Comparison of ENCODE assay signal across 3 cellular contexts in the genomic region with DNA sequence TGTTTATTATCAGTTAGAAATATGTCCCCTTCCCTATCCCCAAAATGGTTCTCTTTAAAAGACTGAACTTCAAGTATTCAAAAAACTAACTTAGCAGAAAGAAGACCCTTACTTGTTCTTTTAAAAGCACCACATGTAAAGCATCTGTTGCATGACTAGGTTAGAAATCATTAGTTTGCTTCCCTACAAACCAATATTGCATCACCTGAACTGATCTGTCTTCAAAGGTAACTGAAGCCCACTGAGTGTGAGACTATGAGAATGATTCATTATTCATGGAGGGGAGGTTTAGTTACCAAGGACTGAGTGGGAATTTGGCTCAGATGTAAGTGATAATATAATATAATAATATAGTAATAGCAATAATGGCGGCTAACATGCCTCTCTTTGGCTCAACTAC.
TF ChIP-seq lines count a peak whose summit lies in the region.

No MANE protein-coding gene starts in this region.

TF ChIP-seq in IMR-90, 13 proteins besides CTCF, POLR2A, EP300 and RAD21:
- peak; percentile 31; the same call in 1 of the 2 replicates for TF ChIP-seq CEBPB (IDR thresholded peaks at IDR 0.05; ENCODE audit: low read depth, low read length)
- no peak for TF ChIP-seq RCOR1 (IDR thresholded peaks at IDR 0.05; ENCODE audit: insufficient replicate concordance, low read length)
- TF ChIP-seq SMC3 (IDR thresholded peaks at IDR 0.05; ENCODE audit: low read depth, low read length) = no peak

TF ChIP-seq in GM12878, 131 proteins besides CTCF, POLR2A, EP300 and RAD21:
- TF ChIP-seq, protein P1, sequence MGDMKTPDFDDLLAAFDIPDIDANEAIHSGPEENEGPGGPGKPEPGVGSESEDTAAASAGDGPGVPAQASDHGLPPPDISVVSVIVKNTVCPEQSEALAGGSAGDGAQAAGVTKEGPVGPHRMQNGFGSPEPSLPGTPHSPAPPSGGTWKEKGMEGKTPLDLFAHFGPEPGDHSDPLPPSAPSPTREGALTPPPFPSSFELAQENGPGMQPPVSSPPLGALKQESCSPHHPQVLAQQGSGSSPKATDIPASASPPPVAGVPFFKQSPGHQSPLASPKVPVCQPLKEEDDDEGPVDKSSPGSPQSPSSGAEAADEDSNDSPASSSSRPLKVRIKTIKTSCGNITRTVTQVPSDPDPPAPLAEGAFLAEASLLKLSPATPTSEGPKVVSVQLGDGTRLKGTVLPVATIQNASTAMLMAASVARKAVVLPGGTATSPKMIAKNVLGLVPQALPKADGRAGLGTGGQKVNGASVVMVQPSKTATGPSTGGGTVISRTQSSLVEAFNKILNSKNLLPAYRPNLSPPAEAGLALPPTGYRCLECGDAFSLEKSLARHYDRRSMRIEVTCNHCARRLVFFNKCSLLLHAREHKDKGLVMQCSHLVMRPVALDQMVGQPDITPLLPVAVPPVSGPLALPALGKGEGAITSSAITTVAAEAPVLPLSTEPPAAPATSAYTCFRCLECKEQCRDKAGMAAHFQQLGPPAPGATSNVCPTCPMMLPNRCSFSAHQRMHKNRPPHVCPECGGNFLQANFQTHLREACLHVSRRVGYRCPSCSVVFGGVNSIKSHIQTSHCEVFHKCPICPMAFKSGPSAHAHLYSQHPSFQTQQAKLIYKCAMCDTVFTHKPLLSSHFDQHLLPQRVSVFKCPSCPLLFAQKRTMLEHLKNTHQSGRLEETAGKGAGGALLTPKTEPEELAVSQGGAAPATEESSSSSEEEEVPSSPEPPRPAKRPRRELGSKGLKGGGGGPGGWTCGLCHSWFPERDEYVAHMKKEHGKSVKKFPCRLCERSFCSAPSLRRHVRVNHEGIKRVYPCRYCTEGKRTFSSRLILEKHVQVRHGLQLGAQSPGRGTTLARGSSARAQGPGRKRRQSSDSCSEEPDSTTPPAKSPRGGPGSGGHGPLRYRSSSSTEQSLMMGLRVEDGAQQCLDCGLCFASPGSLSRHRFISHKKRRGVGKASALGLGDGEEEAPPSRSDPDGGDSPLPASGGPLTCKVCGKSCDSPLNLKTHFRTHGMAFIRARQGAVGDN (IDR thresholded peaks at IDR 0.05) = no peak
- TF ChIP-seq BRCA1 (IDR thresholded peaks at IDR 0.05; ENCODE audit: low read depth, low read length) (no peak), IKZF2 (IDR thresholded peaks at IDR 0.05) (no peak), PAX8 (IDR thresholded peaks at IDR 0.05) (no peak), BMI1 (IDR thresholded peaks at IDR 0.05; ENCODE audit: borderline replicate concordance) (no peak), TCF7 (IDR thresholded peaks at IDR 0.05; ENCODE audit: borderline replicate concordance) (no peak), JUND (IDR thresholded peaks at IDR 0.05; ENCODE audit: low read depth, low read length) (no peak)
- TF ChIP-seq, protein P2, sequence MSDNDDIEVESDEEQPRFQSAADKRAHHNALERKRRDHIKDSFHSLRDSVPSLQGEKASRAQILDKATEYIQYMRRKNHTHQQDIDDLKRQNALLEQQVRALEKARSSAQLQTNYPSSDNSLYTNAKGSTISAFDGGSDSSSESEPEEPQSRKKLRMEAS (IDR thresholded peaks at IDR 0.05; ENCODE audit: low read depth, low read length) = no peak
- TF ChIP-seq, protein P3, sequence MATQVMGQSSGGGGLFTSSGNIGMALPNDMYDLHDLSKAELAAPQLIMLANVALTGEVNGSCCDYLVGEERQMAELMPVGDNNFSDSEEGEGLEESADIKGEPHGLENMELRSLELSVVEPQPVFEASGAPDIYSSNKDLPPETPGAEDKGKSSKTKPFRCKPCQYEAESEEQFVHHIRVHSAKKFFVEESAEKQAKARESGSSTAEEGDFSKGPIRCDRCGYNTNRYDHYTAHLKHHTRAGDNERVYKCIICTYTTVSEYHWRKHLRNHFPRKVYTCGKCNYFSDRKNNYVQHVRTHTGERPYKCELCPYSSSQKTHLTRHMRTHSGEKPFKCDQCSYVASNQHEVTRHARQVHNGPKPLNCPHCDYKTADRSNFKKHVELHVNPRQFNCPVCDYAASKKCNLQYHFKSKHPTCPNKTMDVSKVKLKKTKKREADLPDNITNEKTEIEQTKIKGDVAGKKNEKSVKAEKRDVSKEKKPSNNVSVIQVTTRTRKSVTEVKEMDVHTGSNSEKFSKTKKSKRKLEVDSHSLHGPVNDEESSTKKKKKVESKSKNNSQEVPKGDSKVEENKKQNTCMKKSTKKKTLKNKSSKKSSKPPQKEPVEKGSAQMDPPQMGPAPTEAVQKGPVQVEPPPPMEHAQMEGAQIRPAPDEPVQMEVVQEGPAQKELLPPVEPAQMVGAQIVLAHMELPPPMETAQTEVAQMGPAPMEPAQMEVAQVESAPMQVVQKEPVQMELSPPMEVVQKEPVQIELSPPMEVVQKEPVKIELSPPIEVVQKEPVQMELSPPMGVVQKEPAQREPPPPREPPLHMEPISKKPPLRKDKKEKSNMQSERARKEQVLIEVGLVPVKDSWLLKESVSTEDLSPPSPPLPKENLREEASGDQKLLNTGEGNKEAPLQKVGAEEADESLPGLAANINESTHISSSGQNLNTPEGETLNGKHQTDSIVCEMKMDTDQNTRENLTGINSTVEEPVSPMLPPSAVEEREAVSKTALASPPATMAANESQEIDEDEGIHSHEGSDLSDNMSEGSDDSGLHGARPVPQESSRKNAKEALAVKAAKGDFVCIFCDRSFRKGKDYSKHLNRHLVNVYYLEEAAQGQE (IDR thresholded peaks at IDR 0.05; ENCODE audit: low read depth, low read length) = no peak
- TF ChIP-seq, protein P4, sequence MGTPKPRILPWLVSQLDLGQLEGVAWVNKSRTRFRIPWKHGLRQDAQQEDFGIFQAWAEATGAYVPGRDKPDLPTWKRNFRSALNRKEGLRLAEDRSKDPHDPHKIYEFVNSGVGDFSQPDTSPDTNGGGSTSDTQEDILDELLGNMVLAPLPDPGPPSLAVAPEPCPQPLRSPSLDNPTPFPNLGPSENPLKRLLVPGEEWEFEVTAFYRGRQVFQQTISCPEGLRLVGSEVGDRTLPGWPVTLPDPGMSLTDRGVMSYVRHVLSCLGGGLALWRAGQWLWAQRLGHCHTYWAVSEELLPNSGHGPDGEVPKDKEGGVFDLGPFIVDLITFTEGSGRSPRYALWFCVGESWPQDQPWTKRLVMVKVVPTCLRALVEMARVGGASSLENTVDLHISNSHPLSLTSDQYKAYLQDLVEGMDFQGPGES (IDR thresholded peaks at IDR 0.05) = no peak

TF ChIP-seq in H1, 55 proteins besides CTCF, POLR2A, EP300 and RAD21:
- 0 out of 2 replicates have a peak, but pooled peaks have one; percentile 33 for TF ChIP-seq CEBPB (IDR thresholded peaks at IDR 0.05; ENCODE audit: low read depth, low read length)
- no peak for TF ChIP-seq KDM5A (IDR thresholded peaks at IDR 0.05; ENCODE audit: low read length)
- no peak for TF ChIP-seq BACH1 (IDR thresholded peaks at IDR 0.05; ENCODE audit: low read length)
